8 cellular contexts compared by ENCODE assay signal in genomic region chr7:116954443-116954838, GRCh38. TPM values are rescaled to one million over a fixed set of nuclear protein-coding genes. Genes with fewer than 3 reads are reported as not detected.
DNase-seq lines count a peak whose midpoint lies in the region; ATAC-seq and TF ChIP-seq lines count a peak whose summit lies in the region.

No MANE protein-coding gene starts in this region.

- TF ChIP-seq EP300 in tibial nerve (IDR thresholded peaks at IDR 0.05): no peak

- no peak for DNase-seq in activated T-cell treated with anti-CD3 and anti-CD28 coated beads, Interleukin-2, amount 50 U/mL, for 72 hours
- no peak for DNase-seq in activated T-cell treated with anti-CD3 and anti-CD28 coated beads, Interleukin-2, amount 50 U/mL, for 48 hours
- no peak for DNase-seq in activated naive CD4-positive, alpha-beta T cell treated with anti-CD3 and anti-CD28 coated beads, Interleukin-2, amount 50 U/mL, for 72 hours (ENCODE audit: low spot score in 2 of 2)
- no peak for DNase-seq in tibial nerve (ENCODE audit: low spot score in 2 of 2)
- DNase-seq in NK-92 (lab: John Stamatoyannopoulos, UW; ENCODE audit: unreplicated experiment): no peak
- no peak for DNase-seq in islet precursor cell

- H3K9me3 ChIP-seq in tibial nerve: no peaks in the 10 kb centered on the region

- no peaks in the 10 kb centered on the region for H3K36me3 ChIP-seq in tibial nerve

- TF ChIP-seq POLR2A in tibial nerve (IDR thresholded peaks at IDR 0.05): no peak

- no peaks in the 10 kb centered on the region for H3K9me3 Mint-ChIP-seq in activated T-cell treated with anti-CD3 and anti-CD28 coated beads, Interleukin-2, amount 50 U/mL, for 72 hours
- H3K9me3 Mint-ChIP-seq in activated naive CD4-positive, alpha-beta T cell treated with anti-CD3 and anti-CD28 coated beads, Interleukin-2, amount 50 U/mL, for 72 hours: no peaks in the 10 kb centered on the region

- H3K4me1 Mint-ChIP-seq in activated T-cell treated with anti-CD3 and anti-CD28 coated beads, Interleukin-2, amount 50 U/mL, for 72 hours (ENCODE audit: low read depth): peaks cover 28% of the 10 kb centered on the region

- H3K4me3 ChIP-seq in tibial nerve: peak overlapping the region; percentile 64 to 99 (median 88)

- no peak for TF ChIP-seq CTCF in tibial nerve (IDR thresholded peaks at IDR 0.05)

- H3K27me3 Mint-ChIP-seq in activated T-cell treated with anti-CD3 and anti-CD28 coated beads, Interleukin-2, amount 50 U/mL, for 72 hours (ENCODE audit: low read depth): peaks cover 14% of the 10 kb centered on the region

- H3K4me1 ChIP-seq in tibial nerve: peaks cover 3 to 40% (median 13%) of the 10 kb centered on the region in 4 donors

- H3K27me3 ChIP-seq in layer of hippocampus (ENCODE audit: control insufficient read depth, insufficient read depth, low read length) (no peaks in the 10 kb centered on the region), tibial nerve (no peaks in the 10 kb centered on the region)

- no peak for ATAC-seq in activated T-cell treated with anti-CD3 and anti-CD28 coated beads, Interleukin-2, amount 50 U/mL, for 72 hours (replicated peaks in 1 of 2)
- ATAC-seq in activated naive CD4-positive, alpha-beta T cell treated with anti-CD3 and anti-CD28 coated beads, Interleukin-2, amount 50 U/mL, for 72 hours: no peak
- no peak for ATAC-seq in GM18517 (IDR thresholded peaks at IDR 0.05; ENCODE audit: unreplicated experiment)

- peaks cover 0 to 3% of the 10 kb centered on the region in 2 donors for H3K36me3 Mint-ChIP-seq in activated T-cell treated with anti-CD3 and anti-CD28 coated beads, Interleukin-2, amount 50 U/mL, for 72 hours (ENCODE audit: insufficient read depth in 2 of 2)
- H3K36me3 Mint-ChIP-seq in activated naive CD4-positive, alpha-beta T cell treated with anti-CD3 and anti-CD28 coated beads, Interleukin-2, amount 50 U/mL, for 72 hours: no peaks in the 10 kb centered on the region

- H3K27ac ChIP-seq in layer of hippocampus (ENCODE audit: low read depth, low read length): peak overlapping the region; percentile 91
- H3K27ac ChIP-seq in tibial nerve: peak overlapping the region; percentile 98 to 100 (median 99)

- 2 to 3% methylated on average over 8 of the region's 8 CpGs for WGBS in tibial nerve, 2 donors

- H3K27ac Mint-ChIP-seq in activated T-cell treated with anti-CD3 and anti-CD28 coated beads, Interleukin-2, amount 50 U/mL, for 72 hours: peak overlapping the region; percentile 91
- H3K27ac Mint-ChIP-seq in activated naive CD4-positive, alpha-beta T cell treated with anti-CD3 and anti-CD28 coated beads, Interleukin-2, amount 50 U/mL, for 72 hours: peak overlapping the region; percentile 72 to 82

- H3K4me3 Mint-ChIP-seq in activated T-cell treated with anti-CD3 and anti-CD28 coated beads, Interleukin-2, amount 50 U/mL, for 72 hours: peak overlapping the region; percentile 83 to 94

RNA-seq across cellular contexts. Expression of gene ST7, which starts 1.1 kb away (rescaled TPM):
- total RNA-seq in activated T-cell treated with anti-CD3 and anti-CD28 coated beads, Interleukin-2, amount 50 U/mL, for 72 hours: 1 to 10 TPM; 6.2 to 7.2 TPM
- 1 to 10 TPM; 4.0 to 5.8 TPM for total RNA-seq in activated naive CD4-positive, alpha-beta T cell treated with anti-CD3 and anti-CD28 coated beads, Interleukin-2, amount 50 U/mL, for 72 hours
- total RNA-seq in tibial nerve: 10 to 100 TPM; 13.5 to 24.9 (median 18.6) TPM
